Comparison of ENCODE assay signal across 9 cellular contexts in the genomic region with DNA sequence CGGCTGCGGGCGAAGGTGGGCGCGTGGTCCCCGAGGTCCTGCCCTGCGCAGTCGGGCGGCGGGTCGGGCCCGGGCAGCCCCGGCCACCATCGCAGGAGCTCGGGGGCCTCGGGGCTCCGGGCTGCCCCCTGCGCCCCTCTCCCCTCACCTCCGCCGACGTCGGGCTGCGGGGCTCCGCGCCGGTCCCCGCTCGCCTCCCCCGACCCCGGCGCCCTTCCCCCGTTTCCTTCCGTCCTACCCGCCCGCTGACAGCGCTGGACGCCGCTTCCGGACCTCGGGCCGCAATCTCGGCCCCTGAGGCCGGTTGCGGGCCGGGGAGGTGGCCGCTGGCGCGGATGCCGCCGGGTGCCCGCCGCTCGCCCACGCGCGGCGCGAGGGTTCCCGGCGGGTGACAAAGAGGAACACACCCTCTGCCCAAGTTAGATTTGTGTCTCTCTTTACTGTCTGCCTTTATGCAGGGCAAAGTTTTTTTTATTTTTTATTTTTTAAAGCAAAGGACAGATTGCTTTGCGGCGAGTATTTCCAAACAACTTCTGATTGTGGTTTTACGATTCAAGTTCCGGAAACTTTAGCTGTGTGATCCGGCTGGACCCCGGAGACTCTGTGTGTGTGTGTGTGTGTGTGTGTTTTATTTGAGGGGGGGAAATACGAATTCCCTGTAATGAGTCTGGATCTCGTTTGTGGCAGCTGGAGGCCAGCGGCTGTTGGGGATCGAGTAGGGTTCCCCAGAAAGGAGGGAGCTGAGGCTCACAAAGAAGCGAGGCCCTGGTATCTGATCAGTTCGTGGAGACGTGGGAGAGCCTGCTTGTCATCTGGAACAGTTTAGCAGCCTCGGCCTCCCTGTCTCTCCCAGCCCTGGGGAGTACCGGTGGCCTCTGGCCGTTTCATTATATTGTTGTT. TPM values are rescaled to one million over a fixed set of nuclear protein-coding genes. Genes with fewer than 3 reads are reported as not detected.
DNase-seq lines count a peak whose midpoint lies in the region; FAIRE-seq lines count a peak whose summit lies in the region.
"Had no signal": no experiment of that assay in that cellular context is flagged by ENCODE, and none has a peak within 500 bp of the region (broad histone marks: within the 10 kb centered on the region; RNA-seq: fewer than 3 reads in every experiment).

No MANE protein-coding gene starts in this region.

- DNase-seq in activated T-cell treated with anti-CD3 and anti-CD28 coated beads, Interleukin-2, amount 50 U/mL, for 24 hours: no peak
- DNase-seq in activated T-cell treated with anti-CD3 and anti-CD28 coated beads for 4 hours (no peak), HT1080 (ENCODE audit: low read depth) (peak; percentile 22), amniotic epithelial cell (ENCODE audit: low read depth) (peak; percentile 52), small intestine (no peak), NCI-H345 (lab: John Stamatoyannopoulos, UW) (no peak), DMS114 treated with DMSO at 0.1 percent for 48 hours (lab: John Stamatoyannopoulos, UW; ENCODE audit: unreplicated experiment) (no peak)

- peaks cover 2% of the 10 kb centered on the region for H3K9me3 ChIP-seq in iPS-18c (ENCODE audit: control insufficient read depth, insufficient read depth, low read length)
- no peaks in the 10 kb centered on the region for H3K9me3 ChIP-seq in small intestine (ENCODE audit: control insufficient read depth, low read depth)

- peaks cover 72% of the 10 kb centered on the region for H3K27me3 Mint-ChIP-seq in activated T-cell treated with anti-CD3 and anti-CD28 coated beads, Interleukin-2, amount 50 U/mL, for 24 hours

- no peaks in the 10 kb centered on the region for H3K9me3 Mint-ChIP-seq in activated T-cell treated with anti-CD3 and anti-CD28 coated beads, Interleukin-2, amount 50 U/mL, for 24 hours

- H3K4me3 Mint-ChIP-seq in activated T-cell treated with anti-CD3 and anti-CD28 coated beads, Interleukin-2, amount 50 U/mL, for 24 hours: peak overlapping the region; percentile 69

- WGBS in small intestine, 3 donors: 0 to 2% (median 1%) methylated on average over 46 to 76 of the region's 76 CpGs

- peaks cover 9% of the 10 kb centered on the region for H3K4me1 Mint-ChIP-seq in activated T-cell treated with anti-CD3 and anti-CD28 coated beads, Interleukin-2, amount 50 U/mL, for 24 hours (ENCODE audit: low read depth)

- no peaks in the 10 kb centered on the region for H3K4me1 ChIP-seq in small intestine (ENCODE audit: control insufficient read depth in 2 of 2, insufficient read depth in 1 of 2, low read depth in 1 of 2, low read length in 1 of 2)

- H3K27ac Mint-ChIP-seq in activated T-cell treated with anti-CD3 and anti-CD28 coated beads, Interleukin-2, amount 50 U/mL, for 24 hours: no peak overlapping the region

- FAIRE-seq in small intestine (lab: Jason Lieb, UNC): no peak

- H3K27ac ChIP-seq in small intestine (ENCODE audit: low read depth in 1 of 2, low read length in 1 of 2): peak overlapping the region in 1 of 2 donors; percentile 39

- H3K27me3 ChIP-seq in small intestine (ENCODE audit: control insufficient read depth in 2 of 2, insufficient read depth in 2 of 2, low read length in 2 of 2): no peaks in the 10 kb centered on the region

- H3K4me3 ChIP-seq in iPS-18c (ENCODE audit: insufficient read depth, low read depth, low read length): peak overlapping the region; percentile 63
- peak overlapping the region; percentile 68 to 71 for H3K4me3 ChIP-seq in small intestine (ENCODE audit: low read depth in 1 of 2, low read length in 2 of 2)

- no peaks in the 10 kb centered on the region for H3K36me3 ChIP-seq in small intestine (ENCODE audit: control insufficient read depth in 2 of 2, insufficient read depth in 2 of 2, low read length in 2 of 2)

- no peaks in the 10 kb centered on the region for H3K36me3 Mint-ChIP-seq in activated T-cell treated with anti-CD3 and anti-CD28 coated beads, Interleukin-2, amount 50 U/mL, for 24 hours (ENCODE audit: low read depth)

RNA-seq across cellular contexts. Expression of a gene that starts 1.0 kb away (rescaled TPM):
- 8.9 and 17.7 TPM in 2 replicates for total RNA-seq in HT1080 (2014; rRNA removed; shearing (Covaris generic))
- polyA plus RNA-seq in HT1080 (2015; cell fraction: cytosol; rRNA removed): 22.2 and 24.4 TPM in 2 replicates
- polyA plus RNA-seq in HT1080 (2015; cell fraction: nucleus; rRNA removed): 20.0 and 21.8 TPM in 2 replicates
- polyA plus RNA-seq in small intestine: 1 to 10 TPM in 2 of 3 donors, under 1 TPM in 1; 0.89 to 8.6 (median 3.8) TPM

RNA-seq across cellular contexts. Expression of a gene that starts 33.2 kb away (rescaled TPM):
- not detected in 2 replicates for total RNA-seq in HT1080 (2014; rRNA removed; shearing (Covaris generic))
- polyA plus RNA-seq in HT1080 (2015; cell fraction: cytosol; rRNA removed): not detected in 2 replicates
- polyA plus RNA-seq in HT1080 (2015; cell fraction: nucleus; rRNA removed): not detected in 2 replicates
- not detected for polyA plus RNA-seq in small intestine
- total RNA-seq: glomerular endothelial cell had no signal

Comparison
In these comparisons a context has a peak if more than half of its experiments do, and no peak if none do; other contexts are left out.
1. DNase-seq: peak in HT1080 (single experiment) and amniotic epithelial cell (single experiment); none in activated T-cell treated with anti-CD3 and anti-CD28 coated beads, Interleukin-2, amount 50 U/mL, for 24 hours (single experiment), activated T-cell treated with anti-CD3 and anti-CD28 coated beads for 4 hours (single experiment), small intestine (single experiment), NCI-H345 (single experiment) and DMS114 treated with DMSO at 0.1 percent for 48 hours (single experiment).